Comparison of ENCODE assay signal across 18 cellular contexts in genomic region chr9:111838439-111838838, GRCh38. TPM values are rescaled to one million over a fixed set of nuclear protein-coding genes. Genes with fewer than 3 reads are reported as not detected.
DNase-seq lines count a peak whose midpoint lies in the region; ATAC-seq and TF ChIP-seq lines count a peak whose summit lies in the region.
"Had no signal": no experiment of that assay in that cellular context is flagged by ENCODE, and none has a peak within 500 bp of the region (broad histone marks: within the 10 kb centered on the region; RNA-seq: fewer than 3 reads in every experiment).

No MANE protein-coding gene starts in this region.

- no peak overlapping the region for H3K27ac ChIP-seq in IMR-90 (ENCODE audit: insufficient read depth, low read length)
- peak overlapping the region; percentile 45 for H3K27ac ChIP-seq in VCaP
- peak overlapping the region; percentile 15 for H3K27ac ChIP-seq in foreskin keratinocyte
- no peak overlapping the region for H3K27ac ChIP-seq in heart right ventricle
- H3K27ac ChIP-seq: Peyer's patch had no signal

- TF ChIP-seq RAD21 in IMR-90 (IDR thresholded peaks at IDR 0.05; ENCODE audit: low read length), result no peak

- no peak overlapping the region; the same call in 1 of the 2 replicates for H3K4ac ChIP-seq in IMR-90 (ENCODE audit: low read depth, low read length)

- H3K9ac ChIP-seq in IMR-90 (ENCODE audit: low read depth, low read length), result no peak overlapping the region

- intact Hi-C loops in IMR-90 (cut with micrococcal nuclease), result no loop called here
- intact Hi-C loops in heart right ventricle (cut with DNase I), result no loop called here

- 0 out of 4 replicates have a peak overlapping the region, but pooled peaks of 1 of the 2 experiments have one; percentile 10 for H4K8ac ChIP-seq in IMR-90 (ENCODE audit: low read depth in 2 of 2, low read length in 2 of 2)

- TF ChIP-seq POLR2A in IMR-90 (IDR thresholded peaks at IDR 0.05; ENCODE audit: low read depth, low read length), result no peak

- 67% methylated on average over 1 of the region's 2 CpGs; no CpG with 5 or more reads in 1 of the 2 experiments for WGBS in IMR-90 (ENCODE audit: extremely low coverage in 2 of 2, insufficient read length in 1 of 2), 2 experiments
- 44 to 65% methylated on average over 2 of the region's 2 CpGs for WGBS in heart right ventricle, 2 donors

- POLR2A ChIA-PET in IMR-90 (lab: Charles Lee; ENCODE audit: unreplicated experiment), result no interaction called here

- no peak overlapping the region for H2AFZ ChIP-seq in IMR-90 (replicated peaks; ENCODE audit: low read length, poor library complexity)

- dilution Hi-C loops in IMR-90 (cut with HindIII; ENCODE audit: low sequenced_read_pairs, unreplicated experiment), result no loop called here

- H3K4me3 ChIP-seq in IMR-90 (ENCODE audit: insufficient read depth, low read depth, low read length) (no peak overlapping the region), heart right ventricle (no peak overlapping the region), foreskin fibroblast (ENCODE audit: low read depth in 1 of 2, low read length in 2 of 2) (no peak overlapping the region)
- H3K4me3 ChIP-seq: GM12878, Peyer's patch had no signal

- H3K18ac ChIP-seq in IMR-90 (ENCODE audit: low read depth, low read length), result no peak overlapping the region

- H3K14ac ChIP-seq in IMR-90 (replicated peaks; ENCODE audit: low read depth, low read length), result no peak overlapping the region

- no peak overlapping the region for H2AK5ac ChIP-seq in IMR-90 (ENCODE audit: low read depth, low read length)

- no peak overlapping the region for H2BK20ac ChIP-seq in IMR-90 (ENCODE audit: low read depth, low read length)

- DNase-seq in IMR-90 (no peak), foreskin keratinocyte (no peak), heart right ventricle (no peak), DMS53 (lab: John Stamatoyannopoulos, UW) (no peak), foreskin fibroblast (no peak)
- DNase-seq: Caco-2; CD4-positive, CD25-positive, alpha-beta regulatory T cell; GF-D8; NCI-H1694 treated with DMSO at 0.1 percent for 48 hours; Peyer's patch; Right ventricle myocardium superior; SW 1271 had no signal

- no TSS peak for BruUV-seq in IMR-90 (replicated peaks; lab: Mats Ljungman, UMichigan)

- CTCF ChIA-PET in IMR-90 (lab: Yijun Ruan, JAX), result interaction anchor here (0.8 kb wide), 1 partner anchor 31 kb away, joined by 3 read pairs; no protein-coding TSS in a partner anchor

- no peak overlapping the region for H3K23ac ChIP-seq in IMR-90 (ENCODE audit: low read depth, low read length)

- H3K36me3 ChIP-seq in IMR-90 (ENCODE audit: control insufficient read depth, insufficient read depth, low read length) (no peaks in the 10 kb centered on the region), heart right ventricle (no peaks in the 10 kb centered on the region)
- H3K36me3 ChIP-seq: Peyer's patch had no signal

- H3K79me1 ChIP-seq in IMR-90 (ENCODE audit: low read depth in 1 of 2, low read length in 2 of 2), result 0 out of 4 replicates have a peak, but pooled peaks cover 0 to 3% of the 10 kb centered on the region in 2 experiments

- peak overlapping the region; percentile 20 for H2BK5ac ChIP-seq in IMR-90 (ENCODE audit: low read depth, low read length, poor library complexity, severe bottlenecking)

- no peak overlapping the region for H3K4me2 ChIP-seq in IMR-90 (ENCODE audit: low read depth, low read length)

- H3K9me1 ChIP-seq in IMR-90 (ENCODE audit: insufficient read depth, low read length), result peaks cover 3% of the 10 kb centered on the region; the same call in 1 of the 2 replicates

- in situ Hi-C loops in IMR-90 (cut with MboI; ENCODE audit: low sequenced_read_pairs), result no loop called here

- H2AK9ac ChIP-seq in IMR-90 (replicated peaks; ENCODE audit: low read depth, low read length, poor library complexity), result no peak overlapping the region

- no peak overlapping the region for H4K5ac ChIP-seq in IMR-90 (ENCODE audit: low read depth, low read length)

- H3K56ac ChIP-seq in IMR-90 (ENCODE audit: extremely low read depth, insufficient read depth, low read length), result no peak overlapping the region

- TF ChIP-seq CTCF in IMR-90 (conservative IDR thresholded peaks at IDR 0.05; ENCODE audit: low read depth, low read length) (no peak), VCaP (conservative IDR thresholded peaks at IDR 0.05) (no peak), foreskin keratinocyte (conservative IDR thresholded peaks at IDR 0.05) (no peak), heart right ventricle (IDR thresholded peaks at IDR 0.05) (no peak), foreskin fibroblast (IDR thresholded peaks at IDR 0.05; ENCODE audit: low read depth, low read length) (no peak)

- no peak overlapping the region for H4K91ac ChIP-seq in IMR-90 (ENCODE audit: insufficient read depth, low read depth, low read length)

- H3K9me3 ChIP-seq in IMR-90 (ENCODE audit: control insufficient read depth, insufficient read depth, low read length), result no peaks in the 10 kb centered on the region
- H3K9me3 ChIP-seq in heart right ventricle, result no peaks in the 10 kb centered on the region
- H3K9me3 ChIP-seq: Caco-2, Peyer's patch had no signal

- H3K4me1 ChIP-seq in IMR-90 (ENCODE audit: control insufficient read depth, insufficient read depth, low read length), result no peaks in the 10 kb centered on the region; the same call in 1 of the 2 replicates
- peaks cover 7% of the 10 kb centered on the region for H3K4me1 ChIP-seq in foreskin keratinocyte
- peaks cover 0 to 21% (median 6%) of the 10 kb centered on the region in 9 donors for H3K4me1 ChIP-seq in heart right ventricle

- peak overlapping the region; percentile 3; the same call in 1 of the 2 replicates for H2BK120ac ChIP-seq in IMR-90 (ENCODE audit: low read depth, low read length)

- H3K27me3 ChIP-seq in IMR-90 (ENCODE audit: control insufficient read depth, insufficient read depth, low read length) (no peaks in the 10 kb centered on the region), foreskin keratinocyte (no peaks in the 10 kb centered on the region), heart right ventricle (no peaks in the 10 kb centered on the region)
- H3K27me3 ChIP-seq: Peyer's patch had no signal

- ATAC-seq in IMR-90 (ENCODE audit: low read depth), result no peak
- ATAC-seq in foreskin keratinocyte, result no peak
- no peak for ATAC-seq in heart right ventricle
- ATAC-seq in HG02798 (IDR thresholded peaks at IDR 0.05; ENCODE audit: poor library complexity, unreplicated experiment), result no peak

- no peaks in the 10 kb centered on the region for H4K20me1 ChIP-seq in IMR-90 (ENCODE audit: insufficient read depth, low read length)

- no peak overlapping the region for H2BK15ac ChIP-seq in IMR-90 (ENCODE audit: low read depth, low read length)

TF ChIP-seq in IMR-90, 13 proteins besides CTCF, POLR2A, EP300 and RAD21:
- TF ChIP-seq MAFK (IDR thresholded peaks at IDR 0.05; ENCODE audit: low read depth, low read length) (no peak), ELK1 (IDR thresholded peaks at IDR 0.05; ENCODE audit: borderline replicate concordance, low read depth, low read length) (no peak), BHLHE40 (IDR thresholded peaks at IDR 0.05; ENCODE audit: low read depth, low read length) (no peak), CEBPB (IDR thresholded peaks at IDR 0.05; ENCODE audit: low read depth, low read length) (no peak), FOS (IDR thresholded peaks at IDR 0.05; ENCODE audit: low read depth, low read length) (no peak), MAZ (IDR thresholded peaks at IDR 0.05; ENCODE audit: borderline replicate concordance, low read depth, low read length) (no peak), MXI1 (IDR thresholded peaks at IDR 0.05; ENCODE audit: borderline replicate concordance, low read depth, low read length) (no peak), SMC3 (IDR thresholded peaks at IDR 0.05; ENCODE audit: low read depth, low read length) (no peak), CHD1 (IDR thresholded peaks at IDR 0.05; ENCODE audit: low read depth, low read length) (no peak)
- TF ChIP-seq, protein P1, sequence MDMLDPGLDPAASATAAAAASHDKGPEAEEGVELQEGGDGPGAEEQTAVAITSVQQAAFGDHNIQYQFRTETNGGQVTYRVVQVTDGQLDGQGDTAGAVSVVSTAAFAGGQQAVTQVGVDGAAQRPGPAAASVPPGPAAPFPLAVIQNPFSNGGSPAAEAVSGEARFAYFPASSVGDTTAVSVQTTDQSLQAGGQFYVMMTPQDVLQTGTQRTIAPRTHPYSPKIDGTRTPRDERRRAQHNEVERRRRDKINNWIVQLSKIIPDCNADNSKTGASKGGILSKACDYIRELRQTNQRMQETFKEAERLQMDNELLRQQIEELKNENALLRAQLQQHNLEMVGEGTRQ (IDR thresholded peaks at IDR 0.05; ENCODE audit: low read depth, low read length), result no peak
TF ChIP-seq in IMR-90: peak in this region for 0.

RNA-seq across cellular contexts. Expression of gene SHOC1, which starts 43.7 kb away (rescaled TPM):
- total RNA-seq in IMR-90 (2012; rRNA removed) (not detected in 2 replicates), foreskin keratinocyte (0.03 and 0.04 TPM in 2 replicates), heart right ventricle (not detected)
- polyA plus RNA-seq in IMR-90 (2012; rRNA removed) (0.03 TPM in 1 of 2 replicates, not detected in the other), foreskin keratinocyte (0.03 TPM in 1 of 2 replicates, not detected in the other), heart right ventricle (not detected)
- polyA plus RNA-seq in IMR-90 (2012; cell fraction: cytosol; rRNA removed), result not detected in 2 replicates
- polyA plus RNA-seq in IMR-90 (2012; cell fraction: nucleus; rRNA removed; ENCODE audit: low replicate concordance), result 0.13 TPM in 1 of 2 replicates, not detected in the other
- total RNA-seq: Caco-2; CD4-positive, CD25-positive, alpha-beta regulatory T cell; H1; NCI-H460; Peyer's patch; Right ventricle myocardium superior had no signal
- polyA plus RNA-seq: CD4-positive, CD25-positive, alpha-beta regulatory T cell; H1; IgD-negative memory B cell had no signal

RNA-seq across cellular contexts. Expression of gene UGCG, which starts 58.2 kb away (rescaled TPM):
- total RNA-seq in IMR-90 (2012; rRNA removed), result 104 and 234 TPM in 2 replicates
- polyA plus RNA-seq in IMR-90 (2012; rRNA removed), result 70.8 and 84.2 TPM in 2 replicates
- 24.9 and 26.2 TPM in 2 replicates for polyA plus RNA-seq in IMR-90 (2012; cell fraction: cytosol; rRNA removed)
- 14.6 and 101 TPM in 2 replicates for polyA plus RNA-seq in IMR-90 (2012; cell fraction: nucleus; rRNA removed; ENCODE audit: low replicate concordance)
- total RNA-seq in foreskin keratinocyte, result 37.9 and 45.5 TPM in 2 replicates
- 10.6 and 15.7 TPM in 2 replicates for polyA plus RNA-seq in foreskin keratinocyte
- total RNA-seq in heart right ventricle, result 10 to 100 TPM; 11.1 to 42.6 (median 13.6) TPM
- 10 to 100 TPM; 11.2 to 15.7 TPM for polyA plus RNA-seq in heart right ventricle

Comparison
In these comparisons a context has a peak if more than half of its experiments do, and no peak if none do; other contexts are left out.
1. H3K27ac ChIP-seq: peak in VCaP (single experiment) and foreskin keratinocyte (single experiment); none in IMR-90 (single experiment) and heart right ventricle (0 of 10).